8 cellular contexts compared by ENCODE assay signal in genomic region chr9:89436963-89437625, GRCh38.
DNase-seq lines count a peak whose midpoint lies in the region; ATAC-seq, FAIRE-seq and TF ChIP-seq lines count a peak whose summit lies in the region.

No MANE protein-coding gene starts in this region.

- peak; percentile 64 for ATAC-seq in upper lobe of right lung

- 48 to 70% methylated on average over 5 to 6 of the region's 17 CpGs for WGBS in esophagus squamous epithelium, 2 donors

- H3K9me3 ChIP-seq in HUES48 (ENCODE audit: control insufficient read depth, insufficient read depth, low read length) (no peaks in the 10 kb centered on the region), esophagus squamous epithelium (no peaks in the 10 kb centered on the region), upper lobe of right lung (no peaks in the 10 kb centered on the region)

- intact Hi-C loops in esophagus squamous epithelium (cut with DNase I): no loop called here
- intact Hi-C loops in upper lobe of right lung (cut with DNase I): no loop called here

- no peak for TF ChIP-seq CTCF in VCaP (conservative IDR thresholded peaks at IDR 0.05)
- no peak for TF ChIP-seq CTCF in esophagus squamous epithelium (IDR thresholded peaks at IDR 0.05)
- no peak for TF ChIP-seq CTCF in upper lobe of right lung (IDR thresholded peaks at IDR 0.05)

- H3K36me3 ChIP-seq in HUES48 (ENCODE audit: control insufficient read depth, insufficient read depth, low read length): peaks cover 6% of the 10 kb centered on the region; the same call in 1 of the 2 replicates
- H3K36me3 ChIP-seq in esophagus squamous epithelium: no peaks in the 10 kb centered on the region
- H3K36me3 ChIP-seq in upper lobe of right lung: no peaks in the 10 kb centered on the region

- H3K27ac ChIP-seq in HUES48 (ENCODE audit: low read depth, low read length): peak overlapping the region; percentile 98
- H3K27ac ChIP-seq in VCaP: peak overlapping the region; percentile 76; the same call in 1 of the 2 replicates
- H3K27ac ChIP-seq in esophagus squamous epithelium: peak overlapping the region; percentile 67 to 88 (median 76)
- no peak overlapping the region for H3K27ac ChIP-seq in upper lobe of right lung

- no peak overlapping the region for H3K4me3 ChIP-seq in HUES48 (ENCODE audit: low read depth, low read length)
- H3K4me3 ChIP-seq in esophagus squamous epithelium: no peak overlapping the region
- H3K4me3 ChIP-seq in upper lobe of right lung: no peak overlapping the region

- TF ChIP-seq POLR2A in GM12892 (IDR thresholded peaks at IDR 0.05; ENCODE audit: low read depth, low read length) (no peak), esophagus squamous epithelium (IDR thresholded peaks at IDR 0.05) (no peak), H54 (IDR thresholded peaks at IDR 0.05; ENCODE audit: low read depth, low read length) (no peak)

- peak; percentile 81 for FAIRE-seq in GM12892 (lab: Jason Lieb, UNC)
- FAIRE-seq in H54 (lab: Jason Lieb, UNC): no peak

- H3K4me1 ChIP-seq in HUES48 (ENCODE audit: control insufficient read depth, insufficient read depth, low read length): peaks cover 46% of the 10 kb centered on the region
- H3K4me1 ChIP-seq in esophagus squamous epithelium: peaks cover 46 to 95% (median 52%) of the 10 kb centered on the region in 3 donors
- H3K4me1 ChIP-seq in upper lobe of right lung: peaks cover 58% of the 10 kb centered on the region

- DNase-seq in GM12892 (ENCODE audit: insufficient read length) (no peak), esophagus squamous epithelium (lab: John Stamatoyannopoulos, UW) (peak; percentile 23), upper lobe of right lung (peak; percentile 82), SW 1271 (lab: John Stamatoyannopoulos, UW) (no peak), H54 (ENCODE audit: insufficient read length, low spot score) (no peak), cerebellum (ENCODE audit: low spot score) (no peak)

- H3K27me3 ChIP-seq in HUES48 (ENCODE audit: control insufficient read depth, insufficient read depth, low read length) (no peaks in the 10 kb centered on the region), esophagus squamous epithelium (no peaks in the 10 kb centered on the region), upper lobe of right lung (no peaks in the 10 kb centered on the region)

- H3K9ac ChIP-seq in HUES48 (ENCODE audit: low read depth, low read length): peak overlapping the region; percentile 56; the same call in 1 of the 2 replicates

Comparison
In these comparisons a context has a peak if more than half of its experiments do, and no peak if none do; other contexts are left out.
1. DNase-seq: peak in esophagus squamous epithelium (single experiment) and upper lobe of right lung (single experiment); none in GM12892 (single experiment), SW 1271 (0 of 2), H54 (single experiment) and cerebellum (single experiment).